ENCODE assay signal across 21 cellular contexts in genomic region chr2:44448860-44449527, GRCh38.
"Had no signal": no experiment of that assay in that cellular context is flagged by ENCODE, and none has a peak within 500 bp of the region (broad histone marks: within the 10 kb centered on the region; RNA-seq: fewer than 3 reads in every experiment).

No MANE protein-coding gene starts in this region.

- H3K36me3 ChIP-seq: prostate gland, right atrium auricular region, sigmoid colon, thyroid gland, vagina had no signal

- ATAC-seq: mucosa of descending colon; natural killer cell treated with Interleukin-12 subunit alpha and Interleukin-12 subunit beta and Interleukin-15 and Interleukin-18, amount 100 ng/mL, for 72 hours; stimulated activated effector memory CD8-positive, alpha-beta T cell treated with anti-CD3 and anti-CD28 coated beads, Interleukin-12 subunit alpha, Interleukin-12 subunit beta, amount 100 ng/mL, for 72 hours had no signal

- FAIRE-seq: frontal cortex, keratinocyte had no signal

- H3K36me3 Mint-ChIP-seq: stimulated activated effector memory CD8-positive, alpha-beta T cell treated with anti-CD3 and anti-CD28 coated beads, Interleukin-12 subunit alpha, Interleukin-12 subunit beta, amount 100 ng/mL, for 72 hours had no signal

- H3K9me3 ChIP-seq: mucosa of descending colon, prostate gland, right atrium auricular region, sigmoid colon, stomach, thyroid gland, vagina had no signal

- H3K27ac ChIP-seq: coronary artery, prostate gland, right atrium auricular region, sigmoid colon, stomach, thyroid gland, vagina had no signal

- H3K4me1 ChIP-seq: prostate gland, right atrium auricular region, sigmoid colon, thyroid gland, vagina had no signal

- H3K4me3 ChIP-seq: coronary artery, mucosa of descending colon, prostate gland, right atrium auricular region, sigmoid colon, stomach, thyroid gland, vagina had no signal

- H3K27me3 ChIP-seq: right atrium auricular region, sigmoid colon, stomach, thyroid gland, vagina had no signal

- H3K9me3 Mint-ChIP-seq: neural crest cell; stimulated activated effector memory CD8-positive, alpha-beta T cell treated with anti-CD3 and anti-CD28 coated beads, Interleukin-12 subunit alpha, Interleukin-12 subunit beta, amount 100 ng/mL, for 72 hours had no signal

- DNase-seq: effector CD4-positive, alpha-beta T cell; mesenchymal stem cell; mucosa of descending colon; naive B cell; sigmoid colon; stimulated activated CD4-positive, alpha-beta T cell treated with anti-CD3 and anti-CD28 coated beads, Interleukin-2, amount 100 ng/mL, for 24 hours; stimulated activated CD4-positive, alpha-beta T cell treated with anti-CD3 and anti-CD28 coated beads, Interleukin-4, amount 100 ng/mL, for 24 hours; stimulated activated naive CD4-positive, alpha-beta T cell treated with Interleukin-2 at 50 U/mL for 16 hours; stomach; thyroid gland; trophoblast cell had no signal

- H3K4me1 Mint-ChIP-seq: mesothelial cell of epicardium; stimulated activated effector memory CD8-positive, alpha-beta T cell treated with anti-CD3 and anti-CD28 coated beads, Interleukin-12 subunit alpha, Interleukin-12 subunit beta, amount 100 ng/mL, for 72 hours had no signal

- H3K27ac Mint-ChIP-seq: mesothelial cell of epicardium; naive B cell; natural killer cell treated with Interleukin-12 subunit alpha and Interleukin-12 subunit beta and Interleukin-15 and Interleukin-18, amount 100 ng/mL, for 72 hours; stimulated activated effector memory CD8-positive, alpha-beta T cell treated with anti-CD3 and anti-CD28 coated beads, Interleukin-12 subunit alpha, Interleukin-12 subunit beta, amount 100 ng/mL, for 72 hours had no signal

- H3K27me3 Mint-ChIP-seq: naive B cell; natural killer cell treated with Interleukin-12 subunit alpha and Interleukin-12 subunit beta and Interleukin-15 and Interleukin-18, amount 100 ng/mL, for 72 hours had no signal

- H3K4me3 Mint-ChIP-seq: mesothelial cell of epicardium; naive B cell; natural killer cell treated with Interleukin-12 subunit alpha and Interleukin-12 subunit beta and Interleukin-15 and Interleukin-18, amount 100 ng/mL, for 72 hours; neural crest cell; stimulated activated effector memory CD8-positive, alpha-beta T cell treated with anti-CD3 and anti-CD28 coated beads, Interleukin-12 subunit alpha, Interleukin-12 subunit beta, amount 100 ng/mL, for 72 hours had no signal
